In the genomic region with DNA sequence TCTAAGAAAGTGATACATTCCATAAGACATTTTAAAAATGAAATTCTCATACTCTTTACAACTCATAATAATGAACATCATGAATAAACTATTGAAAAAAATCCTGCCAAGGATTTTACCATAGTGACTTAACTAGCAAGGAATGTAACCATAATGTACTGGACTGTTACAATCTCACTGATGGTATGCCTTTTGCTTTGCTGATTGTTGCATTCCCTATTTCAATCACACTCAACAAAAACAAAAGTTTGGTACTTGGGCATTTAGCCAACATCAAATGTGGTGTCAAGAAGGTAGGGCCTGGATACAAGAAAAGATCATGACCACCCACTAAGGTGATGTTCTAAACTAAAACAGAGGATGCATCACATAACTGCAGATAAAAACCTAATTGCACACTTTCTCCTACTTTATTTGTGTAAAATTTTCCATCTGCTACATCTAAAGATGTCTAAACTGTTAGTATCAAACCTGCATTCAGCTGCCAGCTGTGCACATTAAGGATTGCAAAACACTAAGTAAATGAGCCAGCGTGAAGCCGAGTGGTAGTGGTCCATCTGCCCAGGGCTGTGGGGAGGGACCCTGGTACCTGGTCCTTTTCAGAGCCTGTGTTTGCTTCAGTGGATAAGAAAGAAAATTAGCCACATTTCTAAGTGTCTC, we compare ENCODE assay signal across 1 cellular context.
TF ChIP-seq lines count a peak whose summit lies in the region.

No MANE protein-coding gene starts in this region.

TF ChIP-seq in IMR-90, 13 proteins besides CTCF, POLR2A, EP300 and RAD21 (continued from another document):
- TF ChIP-seq USF2 (IDR thresholded peaks at IDR 0.05; ENCODE audit: low read depth, low read length), result no peak
- TF ChIP-seq SMC3 (IDR thresholded peaks at IDR 0.05; ENCODE audit: low read depth, low read length), result no peak
- no peak for TF ChIP-seq MXI1 (IDR thresholded peaks at IDR 0.05; ENCODE audit: borderline replicate concordance, low read depth, low read length)
TF ChIP-seq in IMR-90: peak in this region for 0.
